ENCODE assay signal across 34 cellular contexts in genomic region chr2:145511946-145512345, GRCh38.
"Had no signal": no experiment of that assay in that cellular context is flagged by ENCODE, and none has a peak within 500 bp of the region (broad histone marks: within the 10 kb centered on the region; RNA-seq: fewer than 3 reads in every experiment).

No MANE protein-coding gene starts in this region.

- H3K4me3 Mint-ChIP-seq: activated B cell treated with CpG ODN at 0.5 μM for 24 hours; activated CD4-positive, alpha-beta memory T cell treated with anti-CD3 and anti-CD28 coated beads for 36 hours; activated CD4-positive, alpha-beta T cell treated with anti-CD3 and anti-CD28 coated beads, Interleukin-2, amount 10 ng/mL, durations not matched to agents 24 days and 14 days; activated CD8-positive, alpha-beta T cell treated with anti-CD3 and anti-CD28 coated beads for 36 hours; activated naive CD4-positive, alpha-beta T cell treated with anti-CD3 and anti-CD28 coated beads for 36 hours; activated naive CD8-positive, alpha-beta T cell treated with anti-CD3 and anti-CD28 coated beads for 36 hours; activated T-cell treated with anti-CD3 and anti-CD28 coated beads, Interleukin-2, amount 50 U/mL, for 4 hours; activated T-cell treated with anti-CD3 and anti-CD28 coated beads, Interleukin-2, amount 50 U/mL, for 72 hours; activated T-helper 1 cell treated with anti-CD3 and anti-CD28 coated beads, Interleukin-12 subunit alpha, Interleukin-12 subunit beta, Interleukin-2, Interleukin-4 antibody, amounts not matched to agents 30 ng/mL and 10 ng/mL and 1 ng/mL, durations not matched to agents 14 hours and 24 hours and 36 hours; activated T-helper 17 cell treated with anti-CD3 and anti-CD28 coated beads, Interleukin-2, amount 50 U/mL, for 72 hours; T-helper 2 cell treated with Interferon-gamma antibody and Interleukin-4, amounts not matched to agents 5 μg/mL and 100 μg/mL, for 36 hours had no signal

- H3K4me1 ChIP-seq: adrenal gland, body of pancreas, breast epithelium had no signal

- H3K27me3 ChIP-seq: adrenal gland, body of pancreas, brain microvascular endothelial cell, breast epithelium had no signal

- FAIRE-seq: astrocyte had no signal

- H3K36me3 Mint-ChIP-seq: activated CD4-positive, alpha-beta memory T cell treated with anti-CD3 and anti-CD28 coated beads for 36 hours; activated naive CD4-positive, alpha-beta T cell treated with anti-CD3 and anti-CD28 coated beads, Interleukin-2, amount 50 U/mL, for 72 hours; activated naive CD8-positive, alpha-beta T cell treated with anti-CD3 and anti-CD28 coated beads for 36 hours had no signal

- H3K9me3 ChIP-seq: adrenal gland, body of pancreas had no signal

- H3K9me3 Mint-ChIP-seq: activated B cell treated with CpG ODN at 0.5 μM for 24 hours; activated CD4-positive, alpha-beta memory T cell treated with anti-CD3 and anti-CD28 coated beads for 36 hours; activated CD4-positive, alpha-beta T cell treated with anti-CD3 and anti-CD28 coated beads, Interleukin-2, amount 10 ng/mL, durations not matched to agents 24 days and 14 days; activated CD8-positive, alpha-beta T cell treated with anti-CD3 and anti-CD28 coated beads for 36 hours; activated naive CD8-positive, alpha-beta T cell treated with anti-CD3 and anti-CD28 coated beads for 36 hours; activated T-cell treated with anti-CD3 and anti-CD28 coated beads, Interleukin-2, amount 50 U/mL, for 4 hours; activated T-helper 1 cell treated with anti-CD3 and anti-CD28 coated beads, Interleukin-12 subunit alpha, Interleukin-12 subunit beta, Interleukin-2, Interleukin-4 antibody, amounts not matched to agents 30 ng/mL and 10 ng/mL and 1 ng/mL, durations not matched to agents 14 hours and 24 hours and 36 hours; activated T-helper 17 cell treated with anti-CD3 and anti-CD28 coated beads, Interleukin-2, amount 50 U/mL, for 72 hours; T-helper 2 cell treated with Interferon-gamma antibody and Interleukin-4, amounts not matched to agents 5 μg/mL and 100 μg/mL, for 36 hours had no signal

- DNase-seq: activated B cell treated with CpG ODN at 0.5 μM for 24 hours; activated CD4-positive, alpha-beta memory T cell treated with anti-CD3 and anti-CD28 coated beads for 36 hours; activated CD4-positive, alpha-beta T cell treated with anti-CD3 and anti-CD28 coated beads for 4 hours; activated CD4-positive, alpha-beta T cell treated with anti-CD3 and anti-CD28 coated beads, Interleukin-2, amount 10 ng/mL, durations not matched to agents 24 days and 14 days; activated CD4-positive, alpha-beta T cell treated with anti-CD3 and anti-CD28 coated beads, Interleukin-2, amount 50 U/mL, for 1 hour; activated CD4-positive, alpha-beta T cell treated with anti-CD3 and anti-CD28 coated beads, Interleukin-2, amount 50 U/mL, for 4 hours; activated CD4-positive, CD25-positive, alpha-beta regulatory T cell treated with anti-CD3 and anti-CD28 coated beads, Interleukin-2, amount 50 U/mL, for 72 hours; activated CD8-positive, alpha-beta memory T cell treated with anti-CD3 and anti-CD28 coated beads, Interleukin-2, amount 50 U/mL, for 4 hours; activated CD8-positive, alpha-beta T cell treated with anti-CD3 and anti-CD28 coated beads for 36 hours; activated effector memory CD4-positive, alpha-beta T cell treated with anti-CD3 and anti-CD28 coated beads, Interleukin-2, amount 50 U/mL, for 16 hours; activated gamma-delta T cell treated with Interleukin-2 at 50 U/mL for 16 hours; activated naive CD4-positive, alpha-beta T cell; activated naive CD4-positive, alpha-beta T cell treated with anti-CD3 and anti-CD28 coated beads for 36 hours; activated naive CD4-positive, alpha-beta T cell treated with anti-CD3 and anti-CD28 coated beads, Interleukin-2, amount 50 U/mL, for 16 hours; activated naive CD8-positive, alpha-beta T cell treated with anti-CD3 and anti-CD28 coated beads for 36 hours; activated T-cell treated with anti-CD3 and anti-CD28 coated beads for 4 hours; activated T-cell treated with anti-CD3 and anti-CD28 coated beads, Interleukin-2, amount 50 U/mL, for 1 hour; activated T-cell treated with anti-CD3 and anti-CD28 coated beads, Interleukin-2, amount 50 U/mL, for 4 hours; activated T-cell treated with anti-CD3 and anti-CD28 coated beads, Interleukin-2, amount 50 U/mL, for 72 hours; adrenal gland; amniotic stem cell; aorta; body of pancreas; brain microvascular endothelial cell; central memory CD4-positive, alpha-beta T cell; T-helper 2 cell; T-helper 9 cell had no signal

- H3K4me1 Mint-ChIP-seq: activated CD4-positive, alpha-beta T cell treated with anti-CD3 and anti-CD28 coated beads, Interleukin-2, amount 10 ng/mL, durations not matched to agents 24 days and 14 days; activated naive CD8-positive, alpha-beta T cell treated with anti-CD3 and anti-CD28 coated beads for 36 hours; activated T-helper 17 cell treated with anti-CD3 and anti-CD28 coated beads, Interleukin-2, amount 50 U/mL, for 72 hours had no signal

- H3K27me3 Mint-ChIP-seq: activated B cell treated with CpG ODN at 0.5 μM for 24 hours; activated CD4-positive, alpha-beta memory T cell treated with anti-CD3 and anti-CD28 coated beads for 36 hours; activated CD4-positive, alpha-beta T cell treated with anti-CD3 and anti-CD28 coated beads, Interleukin-2, amount 10 ng/mL, durations not matched to agents 24 days and 14 days; activated naive CD8-positive, alpha-beta T cell treated with anti-CD3 and anti-CD28 coated beads for 36 hours; activated T-helper 17 cell treated with anti-CD3 and anti-CD28 coated beads, Interleukin-2, amount 50 U/mL, for 72 hours had no signal

- H3K27ac ChIP-seq: adrenal gland, body of pancreas, brain microvascular endothelial cell, breast epithelium, VCaP had no signal

- ATAC-seq: activated CD8-positive, alpha-beta T cell treated with anti-CD3 and anti-CD28 coated beads for 36 hours; activated naive CD4-positive, alpha-beta T cell treated with anti-CD3 and anti-CD28 coated beads, Interleukin-2, amount 50 U/mL, for 72 hours; activated T-cell treated with anti-CD3 and anti-CD28 coated beads, Interleukin-2, amount 50 U/mL, for 4 hours; activated T-cell treated with anti-CD3 and anti-CD28 coated beads, Interleukin-2, amount 50 U/mL, for 72 hours; activated T-helper 17 cell treated with anti-CD3 and anti-CD28 coated beads, Interleukin-2, amount 50 U/mL, for 72 hours; body of pancreas had no signal

- H3K4me3 ChIP-seq: adrenal gland, body of pancreas, breast epithelium had no signal

- H3K27ac Mint-ChIP-seq: activated B cell treated with CpG ODN at 0.5 μM for 24 hours; activated CD4-positive, alpha-beta memory T cell treated with anti-CD3 and anti-CD28 coated beads for 36 hours; activated CD4-positive, alpha-beta T cell treated with anti-CD3 and anti-CD28 coated beads, Interleukin-2, amount 10 ng/mL, durations not matched to agents 24 days and 14 days; activated CD8-positive, alpha-beta T cell treated with anti-CD3 and anti-CD28 coated beads for 36 hours; activated naive CD4-positive, alpha-beta T cell treated with anti-CD3 and anti-CD28 coated beads for 36 hours; activated naive CD4-positive, alpha-beta T cell treated with anti-CD3 and anti-CD28 coated beads, Interleukin-2, amount 50 U/mL, for 72 hours; activated naive CD8-positive, alpha-beta T cell treated with anti-CD3 and anti-CD28 coated beads for 36 hours; activated T-cell treated with anti-CD3 and anti-CD28 coated beads, Interleukin-2, amount 50 U/mL, for 72 hours; activated T-helper 1 cell treated with anti-CD3 and anti-CD28 coated beads, Interleukin-12 subunit alpha, Interleukin-12 subunit beta, Interleukin-2, Interleukin-4 antibody, amounts not matched to agents 30 ng/mL and 10 ng/mL and 1 ng/mL, durations not matched to agents 14 hours and 24 hours and 36 hours; activated T-helper 17 cell treated with anti-CD3 and anti-CD28 coated beads, Interleukin-2, amount 50 U/mL, for 72 hours; T-helper 2 cell treated with Interferon-gamma antibody and Interleukin-4, amounts not matched to agents 5 μg/mL and 100 μg/mL, for 36 hours had no signal

- H3K36me3 ChIP-seq: adrenal gland, brain microvascular endothelial cell, breast epithelium had no signal
